In the genomic region with DNA sequence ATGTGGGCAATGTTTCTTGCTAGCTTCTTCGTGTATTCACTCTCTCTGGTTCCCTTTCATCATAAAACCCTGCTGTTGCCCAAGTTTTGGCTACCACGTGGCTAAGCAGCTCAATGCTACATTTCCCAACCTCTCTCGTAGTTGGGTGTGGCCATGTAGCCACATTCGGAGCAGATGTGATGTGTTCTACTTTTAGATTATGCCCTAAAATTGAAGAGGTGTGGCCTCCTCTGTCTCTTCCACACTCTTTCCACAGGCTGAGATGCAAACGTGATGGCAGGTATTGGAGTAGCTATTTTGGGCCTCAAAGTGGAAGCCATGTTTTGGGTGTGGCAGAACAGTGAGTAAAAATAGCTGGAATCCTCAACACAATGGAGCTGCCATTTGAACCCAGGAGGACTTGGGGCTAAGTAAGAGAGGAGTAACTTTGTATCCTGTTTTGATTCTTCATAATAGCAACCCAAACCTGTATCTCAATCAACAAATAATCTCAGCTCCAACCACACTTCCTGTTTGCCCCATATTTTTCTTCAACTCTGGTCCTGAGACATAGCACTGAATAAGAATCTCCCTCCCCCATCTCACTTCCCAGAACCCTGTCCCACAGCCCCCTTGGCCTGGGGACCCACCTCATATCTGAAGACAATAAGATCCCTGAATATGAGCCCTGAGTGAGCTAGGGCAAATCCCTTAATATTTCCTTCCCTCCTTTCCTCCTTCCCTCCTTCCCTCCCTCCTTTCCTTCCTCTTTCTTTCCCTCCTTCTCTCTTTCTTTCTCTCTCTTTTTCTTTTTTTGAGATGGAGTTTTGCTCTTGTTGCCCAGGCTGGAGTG, we compare ENCODE assay signal across 8 cellular contexts.
DNase-seq lines count a peak whose midpoint lies in the region; ATAC-seq and TF ChIP-seq lines count a peak whose summit lies in the region.
"Had no signal": no experiment of that assay in that cellular context is flagged by ENCODE, and none has a peak within 500 bp of the region (broad histone marks: within the 10 kb centered on the region; RNA-seq: fewer than 3 reads in every experiment).

No MANE protein-coding gene starts in this region.

- H3K4me1 Mint-ChIP-seq in activated naive CD4-positive, alpha-beta T cell treated with anti-CD3 and anti-CD28 coated beads, Interleukin-2, amount 50 U/mL, for 24 hours = peaks cover 47% of the 10 kb centered on the region

- no peaks in the 10 kb centered on the region for H3K9me3 Mint-ChIP-seq in activated naive CD4-positive, alpha-beta T cell treated with anti-CD3 and anti-CD28 coated beads, Interleukin-2, amount 50 U/mL, for 24 hours

- H3K27ac ChIP-seq in tibial artery = peak overlapping the region in 1 of 2 donors; percentile 71
- H3K27ac ChIP-seq: BLaER1 had no signal

- no peak overlapping the region for H3K4me3 ChIP-seq in tibial artery
- H3K4me3 ChIP-seq: BLaER1 had no signal

- peaks cover 0 to 82% (median 36%) of the 10 kb centered on the region in 4 donors for H3K4me1 ChIP-seq in tibial artery
- H3K4me1 ChIP-seq: BLaER1 had no signal

- TF ChIP-seq CTCF in tibial artery (IDR thresholded peaks at IDR 0.05) = no peak

- no peaks in the 10 kb centered on the region for H3K36me3 Mint-ChIP-seq in activated naive CD4-positive, alpha-beta T cell treated with anti-CD3 and anti-CD28 coated beads, Interleukin-2, amount 50 U/mL, for 24 hours

- H3K27me3 ChIP-seq in tibial artery = no peaks in the 10 kb centered on the region
- H3K27me3 ChIP-seq: BLaER1 had no signal

- peak overlapping the region; percentile 81 for H3K27ac Mint-ChIP-seq in activated naive CD4-positive, alpha-beta T cell treated with anti-CD3 and anti-CD28 coated beads, Interleukin-2, amount 50 U/mL, for 24 hours

- H3K4me3 Mint-ChIP-seq in activated naive CD4-positive, alpha-beta T cell treated with anti-CD3 and anti-CD28 coated beads, Interleukin-2, amount 50 U/mL, for 24 hours = peak overlapping the region; percentile 45

- intact Hi-C loops in tibial artery (cut with DNase I; ENCODE audit: low total_unique reads) = loop anchor here (5.0 kb wide), 1 partner anchor 317 kb away; no protein-coding TSS in a partner anchor

- peaks cover 35 to 43% (median 35%) of the 10 kb centered on the region in 3 donors for H3K36me3 ChIP-seq in tibial artery
- H3K36me3 ChIP-seq: BLaER1 had no signal

- H3K27me3 Mint-ChIP-seq in activated naive CD4-positive, alpha-beta T cell treated with anti-CD3 and anti-CD28 coated beads, Interleukin-2, amount 50 U/mL, for 24 hours = no peaks in the 10 kb centered on the region

- ATAC-seq in HG03469 (IDR thresholded peaks at IDR 0.05; ENCODE audit: unreplicated experiment) = no peak

- no peak for DNase-seq in activated naive CD4-positive, alpha-beta T cell treated with Interleukin-2 at 50 U/mL for 16 hours
- DNase-seq in fibroblast of gingiva (ENCODE audit: low read depth) (peak; percentile 92), tibial artery (peak; percentile 84 to 90), DMS153 (lab: John Stamatoyannopoulos, UW) (no peak)
- DNase-seq: SK-N-SH had no signal

- peaks cover 3 to 10% (median 5%) of the 10 kb centered on the region in 3 donors for H3K9me3 ChIP-seq in tibial artery
- H3K9me3 ChIP-seq: BLaER1, SK-N-SH had no signal

Comparison
In these comparisons a context has a peak if more than half of its experiments do, and no peak if none do; other contexts are left out.
1. DNase-seq: peak in fibroblast of gingiva (single experiment) and tibial artery (2 of 2); none in activated naive CD4-positive, alpha-beta T cell treated with Interleukin-2 at 50 U/mL for 16 hours (single experiment) and DMS153 (single experiment).